ENCODE assay signal across 8 cellular contexts in the genomic region with DNA sequence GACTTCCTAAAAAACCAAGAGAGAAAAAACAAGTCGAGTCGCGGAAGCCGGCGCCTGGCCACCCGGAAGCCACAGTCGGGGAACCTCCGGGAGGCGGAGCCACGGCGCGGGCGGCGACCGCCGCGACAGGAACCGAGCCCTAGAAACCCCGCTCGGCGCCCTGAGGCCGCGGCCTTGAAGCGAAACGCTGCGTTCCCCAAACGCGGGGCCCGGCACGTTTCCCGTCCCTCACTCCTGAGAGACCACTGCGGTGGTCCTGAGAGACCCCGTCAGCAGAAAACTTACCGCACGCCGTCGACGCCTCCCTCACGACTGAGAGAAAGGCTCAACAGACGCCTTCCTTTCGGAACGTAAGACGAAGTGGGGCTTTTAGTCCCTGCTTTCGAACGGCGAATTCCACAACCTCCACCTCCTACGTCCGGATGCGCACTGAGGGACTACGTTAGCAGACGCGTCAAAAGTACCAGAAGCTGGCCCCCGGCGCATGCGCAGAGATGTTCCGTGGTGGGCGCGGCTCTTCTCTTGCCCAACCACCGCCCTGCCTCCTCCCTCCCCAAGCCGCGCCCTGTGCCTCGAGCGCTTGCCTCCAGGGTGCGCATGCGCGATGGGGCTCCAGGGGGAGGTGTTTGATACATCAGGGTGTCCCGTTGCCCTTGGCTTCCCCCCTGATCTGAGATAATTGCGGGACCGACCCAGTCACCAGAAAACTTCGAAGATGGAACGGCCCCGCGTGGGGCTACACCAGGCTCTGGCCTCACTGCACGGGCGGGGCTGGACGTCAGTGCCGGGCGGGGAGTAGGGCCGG.
DNase-seq lines count a peak whose midpoint lies in the region; ATAC-seq, FAIRE-seq and TF ChIP-seq lines count a peak whose summit lies in the region.

A gene with protein sequence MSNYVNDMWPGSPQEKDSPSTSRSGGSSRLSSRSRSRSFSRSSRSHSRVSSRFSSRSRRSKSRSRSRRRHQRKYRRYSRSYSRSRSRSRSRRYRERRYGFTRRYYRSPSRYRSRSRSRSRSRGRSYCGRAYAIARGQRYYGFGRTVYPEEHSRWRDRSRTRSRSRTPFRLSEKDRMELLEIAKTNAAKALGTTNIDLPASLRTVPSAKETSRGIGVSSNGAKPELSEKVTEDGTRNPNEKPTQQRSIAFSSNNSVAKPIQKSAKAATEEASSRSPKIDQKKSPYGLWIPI (minus strand): TSS at position 431 of the 805 bp plus-strand sequence. CDS start 491 bp downstream, outside the sequence.

- peaks cover 39% of the 10 kb centered on the region for H3K4me1 Mint-ChIP-seq in central memory CD8-positive, alpha-beta T cell

- H3K36me3 Mint-ChIP-seq in central memory CD8-positive, alpha-beta T cell (ENCODE audit: insufficient read depth) = peaks cover 59% of the 10 kb centered on the region

- no peaks in the 10 kb centered on the region for H3K27me3 Mint-ChIP-seq in central memory CD8-positive, alpha-beta T cell

- peak within 1 kb of the TSS; percentile 97 for H3K27ac Mint-ChIP-seq in central memory CD8-positive, alpha-beta T cell (ENCODE audit: low read depth)

- no peaks in the 10 kb centered on the region for H3K9me3 Mint-ChIP-seq in central memory CD8-positive, alpha-beta T cell

- H3K4me3 Mint-ChIP-seq in central memory CD8-positive, alpha-beta T cell = peak within 1 kb of the TSS; percentile 96

- peak; percentile 33 for FAIRE-seq in islet of Langerhans (lab: Jason Lieb, UNC)

- ATAC-seq in HG03196 (IDR thresholded peaks at IDR 0.05; ENCODE audit: unreplicated experiment) = peak; percentile 85
- ATAC-seq in central memory CD8-positive, alpha-beta T cell (replicated peaks; ENCODE audit: extremely low read depth, poor library complexity, severe bottlenecking) = peak; percentile 81

- TF ChIP-seq POLR2A in GM18951 (IDR thresholded peaks at IDR 0.05; ENCODE audit: extremely low read depth, insufficient read depth, insufficient read length) = peak; percentile 100

- DNase-seq in AG08395 (ENCODE audit: low spot score) (peak; percentile 100), NCI-H345 treated with DMSO at 0.1 percent for 48 hours (lab: John Stamatoyannopoulos, UW; ENCODE audit: unreplicated experiment) (peak; percentile 95)
- peak; percentile 100 for DNase-seq in activated CD4-positive, CD25-positive, alpha-beta regulatory T cell treated with anti-CD3 and anti-CD28 coated beads, Interleukin-2, amount 50 U/mL, for 16 hours (ENCODE audit: low read depth, low spot score)
- peak; percentile 99 for DNase-seq in central memory CD8-positive, alpha-beta T cell (ENCODE audit: low spot score in 2 of 2)
- DNase-seq in stimulated activated CD4-positive, alpha-beta T cell treated with anti-CD3 and anti-CD28 coated beads, Interleukin-12 subunit alpha, Interleukin-12 subunit beta, amount 100 ng/mL, for 4 hours = peak; percentile 100

- in situ Hi-C loops in GM18951 (cut with MboI; ENCODE audit: low sequenced_read_pairs, unreplicated experiment) = no loop called here

Comparison
In these comparisons a context has a peak if more than half of its experiments do, and no peak if none do; other contexts are left out.
1. Peak in every context shown above with its lines: DNase-seq and ATAC-seq.